In genomic region chr17:82065638-82066303, GRCh38 we compare ENCODE assay signal across 1 cellular context.
TF ChIP-seq lines count a peak whose summit lies in the region.

Gene DUS1L, minus strand, starts transcription at chr17:82065804. Its CDS starts 745 bp downstream, at chr17:82065059.

TF ChIP-seq in K562, 482 proteins besides CTCF, POLR2A, EP300 and RAD21 (continued from another document and continues in another):
- TF ChIP-seq ZNF165 (CRISPR knock-in tag; IDR thresholded peaks at IDR 0.05; ENCODE audit: borderline replicate concordance): no peak; the same call in 1 of the 2 replicates
- TF ChIP-seq FOXJ3 (CRISPR knock-in tag; IDR thresholded peaks at IDR 0.05): no peak
- TF ChIP-seq ZNF3 (CRISPR knock-in tag; IDR thresholded peaks at IDR 0.05): no peak
- no peak for TF ChIP-seq SNRNP70 (optimal IDR thresholded peaks at IDR 0.05; ENCODE audit: low read depth, low read length)
- TF ChIP-seq NR2F6 (CRISPR knock-in tag; IDR thresholded peaks at IDR 0.05): peak; percentile 98
- TF ChIP-seq NELFE (IDR thresholded peaks at IDR 0.05; ENCODE audit: insufficient read depth, insufficient read length): no peak
- no peak for TF ChIP-seq CHD4 (IDR thresholded peaks at IDR 0.05; ENCODE audit: insufficient read depth, insufficient replicate concordance, low read depth, low read length, poor library complexity, severe bottlenecking)
- no peak for TF ChIP-seq CBFB (CRISPR knock-in tag; IDR thresholded peaks at IDR 0.05)
- TF ChIP-seq BMI1 (IDR thresholded peaks at IDR 0.05; ENCODE audit: low read length): no peak
- TF ChIP-seq MEF2A (IDR thresholded peaks at IDR 0.05; ENCODE audit: control insufficient read depth, low read depth, low read length): 0 out of 2 replicates have a peak, but pooled peaks have one; percentile 43
- peak; percentile 82 for TF ChIP-seq TAF1 (IDR thresholded peaks at IDR 0.05; ENCODE audit: control insufficient read depth, extremely low read depth, insufficient read depth, low read length, severe bottlenecking)
- TF ChIP-seq, protein P1, sequence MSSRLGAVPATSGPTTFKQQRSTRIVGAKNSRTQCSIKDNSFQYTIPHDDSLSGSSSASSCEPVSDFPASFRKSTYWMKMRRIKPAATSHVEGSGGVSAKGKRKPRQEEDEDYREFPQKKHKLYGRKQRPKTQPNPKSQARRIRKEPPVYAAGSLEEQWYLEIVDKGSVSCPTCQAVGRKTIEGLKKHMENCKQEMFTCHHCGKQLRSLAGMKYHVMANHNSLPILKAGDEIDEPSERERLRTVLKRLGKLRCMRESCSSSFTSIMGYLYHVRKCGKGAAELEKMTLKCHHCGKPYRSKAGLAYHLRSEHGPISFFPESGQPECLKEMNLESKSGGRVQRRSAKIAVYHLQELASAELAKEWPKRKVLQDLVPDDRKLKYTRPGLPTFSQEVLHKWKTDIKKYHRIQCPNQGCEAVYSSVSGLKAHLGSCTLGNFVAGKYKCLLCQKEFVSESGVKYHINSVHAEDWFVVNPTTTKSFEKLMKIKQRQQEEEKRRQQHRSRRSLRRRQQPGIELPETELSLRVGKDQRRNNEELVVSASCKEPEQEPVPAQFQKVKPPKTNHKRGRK (tag; IDR thresholded peaks at IDR 0.05): no peak
- no peak for TF ChIP-seq NCOA6 (IDR thresholded peaks at IDR 0.05)
- TF ChIP-seq CBX2 (IDR thresholded peaks at IDR 0.05; ENCODE audit: insufficient read depth, low read length, poor library complexity, severe bottlenecking): no peak
- TF ChIP-seq TAL1 (IDR thresholded peaks at IDR 0.05): no peak
- peak; percentile 95 for TF ChIP-seq PHF20 (IDR thresholded peaks at IDR 0.05; ENCODE audit: partially characterized antibody)
- TF ChIP-seq ZNF263 (CRISPR knock-in tag; IDR thresholded peaks at IDR 0.05; ENCODE audit: borderline replicate concordance): peak; percentile 62; the same call in 1 of the 2 replicates
- TF ChIP-seq, protein P2, sequence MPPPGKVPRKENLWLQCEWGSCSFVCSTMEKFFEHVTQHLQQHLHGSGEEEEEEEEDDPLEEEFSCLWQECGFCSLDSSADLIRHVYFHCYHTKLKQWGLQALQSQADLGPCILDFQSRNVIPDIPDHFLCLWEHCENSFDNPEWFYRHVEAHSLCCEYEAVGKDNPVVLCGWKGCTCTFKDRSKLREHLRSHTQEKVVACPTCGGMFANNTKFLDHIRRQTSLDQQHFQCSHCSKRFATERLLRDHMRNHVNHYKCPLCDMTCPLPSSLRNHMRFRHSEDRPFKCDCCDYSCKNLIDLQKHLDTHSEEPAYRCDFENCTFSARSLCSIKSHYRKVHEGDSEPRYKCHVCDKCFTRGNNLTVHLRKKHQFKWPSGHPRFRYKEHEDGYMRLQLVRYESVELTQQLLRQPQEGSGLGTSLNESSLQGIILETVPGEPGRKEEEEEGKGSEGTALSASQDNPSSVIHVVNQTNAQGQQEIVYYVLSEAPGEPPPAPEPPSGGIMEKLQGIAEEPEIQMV (tag; conservative IDR thresholded peaks at IDR 0.05; ENCODE audit: low read depth): no peak
- TF ChIP-seq, protein P3, sequence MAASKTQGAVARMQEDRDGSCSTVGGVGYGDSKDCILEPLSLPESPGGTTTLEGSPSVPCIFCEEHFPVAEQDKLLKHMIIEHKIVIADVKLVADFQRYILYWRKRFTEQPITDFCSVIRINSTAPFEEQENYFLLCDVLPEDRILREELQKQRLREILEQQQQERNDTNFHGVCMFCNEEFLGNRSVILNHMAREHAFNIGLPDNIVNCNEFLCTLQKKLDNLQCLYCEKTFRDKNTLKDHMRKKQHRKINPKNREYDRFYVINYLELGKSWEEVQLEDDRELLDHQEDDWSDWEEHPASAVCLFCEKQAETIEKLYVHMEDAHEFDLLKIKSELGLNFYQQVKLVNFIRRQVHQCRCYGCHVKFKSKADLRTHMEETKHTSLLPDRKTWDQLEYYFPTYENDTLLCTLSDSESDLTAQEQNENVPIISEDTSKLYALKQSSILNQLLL (CRISPR knock-in tag; IDR thresholded peaks at IDR 0.05; ENCODE audit: borderline replicate concordance): no peak
- no peak for TF ChIP-seq KLF16 (IDR thresholded peaks at IDR 0.05)
- TF ChIP-seq, protein P4, sequence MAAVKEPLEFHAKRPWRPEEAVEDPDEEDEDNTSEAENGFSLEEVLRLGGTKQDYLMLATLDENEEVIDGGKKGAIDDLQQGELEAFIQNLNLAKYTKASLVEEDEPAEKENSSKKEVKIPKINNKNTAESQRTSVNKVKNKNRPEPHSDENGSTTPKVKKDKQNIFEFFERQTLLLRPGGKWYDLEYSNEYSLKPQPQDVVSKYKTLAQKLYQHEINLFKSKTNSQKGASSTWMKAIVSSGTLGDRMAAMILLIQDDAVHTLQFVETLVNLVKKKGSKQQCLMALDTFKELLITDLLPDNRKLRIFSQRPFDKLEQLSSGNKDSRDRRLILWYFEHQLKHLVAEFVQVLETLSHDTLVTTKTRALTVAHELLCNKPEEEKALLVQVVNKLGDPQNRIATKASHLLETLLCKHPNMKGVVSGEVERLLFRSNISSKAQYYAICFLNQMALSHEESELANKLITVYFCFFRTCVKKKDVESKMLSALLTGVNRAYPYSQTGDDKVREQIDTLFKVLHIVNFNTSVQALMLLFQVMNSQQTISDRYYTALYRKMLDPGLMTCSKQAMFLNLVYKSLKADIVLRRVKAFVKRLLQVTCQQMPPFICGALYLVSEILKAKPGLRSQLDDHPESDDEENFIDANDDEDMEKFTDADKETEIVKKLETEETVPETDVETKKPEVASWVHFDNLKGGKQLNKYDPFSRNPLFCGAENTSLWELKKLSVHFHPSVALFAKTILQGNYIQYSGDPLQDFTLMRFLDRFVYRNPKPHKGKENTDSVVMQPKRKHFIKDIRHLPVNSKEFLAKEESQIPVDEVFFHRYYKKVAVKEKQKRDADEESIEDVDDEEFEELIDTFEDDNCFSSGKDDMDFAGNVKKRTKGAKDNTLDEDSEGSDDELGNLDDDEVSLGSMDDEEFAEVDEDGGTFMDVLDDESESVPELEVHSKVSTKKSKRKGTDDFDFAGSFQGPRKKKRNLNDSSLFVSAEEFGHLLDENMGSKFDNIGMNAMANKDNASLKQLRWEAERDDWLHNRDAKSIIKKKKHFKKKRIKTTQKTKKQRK (IDR thresholded peaks at IDR 0.05; ENCODE audit: borderline replicate concordance, low read depth, low read length): no peak
- no peak for TF ChIP-seq RUNX1 (IDR thresholded peaks at IDR 0.05; ENCODE audit: low read depth)
- TF ChIP-seq, protein P5, sequence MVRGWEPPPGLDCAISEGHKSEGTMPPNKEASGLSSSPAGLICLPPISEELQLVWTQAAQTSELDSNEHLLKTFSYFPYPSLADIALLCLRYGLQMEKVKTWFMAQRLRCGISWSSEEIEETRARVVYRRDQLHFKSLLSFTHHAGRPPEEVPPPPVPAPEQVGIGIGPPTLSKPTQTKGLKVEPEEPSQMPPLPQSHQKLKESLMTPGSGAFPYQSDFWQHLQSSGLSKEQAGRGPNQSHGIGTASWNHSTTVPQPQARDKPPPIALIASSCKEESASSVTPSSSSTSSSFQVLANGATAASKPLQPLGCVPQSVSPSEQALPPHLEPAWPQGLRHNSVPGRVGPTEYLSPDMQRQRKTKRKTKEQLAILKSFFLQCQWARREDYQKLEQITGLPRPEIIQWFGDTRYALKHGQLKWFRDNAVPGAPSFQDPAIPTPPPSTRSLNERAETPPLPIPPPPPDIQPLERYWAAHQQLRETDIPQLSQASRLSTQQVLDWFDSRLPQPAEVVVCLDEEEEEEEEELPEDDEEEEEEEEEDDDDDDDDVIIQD (CRISPR knock-in tag; IDR thresholded peaks at IDR 0.05): peak; percentile 64; the same call in 1 of the 2 replicates
- TF ChIP-seq IFI16 (CRISPR knock-in tag; IDR thresholded peaks at IDR 0.05): no peak
- TF ChIP-seq, protein P6, sequence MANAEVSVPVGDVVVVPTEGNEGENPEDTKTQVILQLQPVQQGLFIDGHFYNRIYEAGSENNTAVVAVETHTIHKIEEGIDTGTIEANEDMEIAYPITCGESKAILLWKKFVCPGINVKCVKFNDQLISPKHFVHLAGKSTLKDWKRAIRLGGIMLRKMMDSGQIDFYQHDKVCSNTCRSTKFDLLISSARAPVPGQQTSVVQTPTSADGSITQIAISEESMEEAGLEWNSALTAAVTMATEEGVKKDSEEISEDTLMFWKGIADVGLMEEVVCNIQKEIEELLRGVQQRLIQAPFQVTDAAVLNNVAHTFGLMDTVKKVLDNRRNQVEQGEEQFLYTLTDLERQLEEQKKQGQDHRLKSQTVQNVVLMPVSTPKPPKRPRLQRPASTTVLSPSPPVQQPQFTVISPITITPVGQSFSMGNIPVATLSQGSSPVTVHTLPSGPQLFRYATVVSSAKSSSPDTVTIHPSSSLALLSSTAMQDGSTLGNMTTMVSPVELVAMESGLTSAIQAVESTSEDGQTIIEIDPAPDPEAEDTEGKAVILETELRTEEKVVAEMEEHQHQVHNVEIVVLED (CRISPR knock-in tag; IDR thresholded peaks at IDR 0.05): peak; percentile 88
- 0 out of 4 replicates have a peak, but pooled peaks of 1 of the 2 experiments have one; percentile 22 for TF ChIP-seq ZMIZ1 (IDR thresholded peaks at IDR 0.05; ENCODE audit: low read depth in 2 of 2, low read length in 2 of 2)
- no peak for TF ChIP-seq ATF2 (CRISPR knock-in tag; IDR thresholded peaks at IDR 0.05)
- TF ChIP-seq ZNF253 (CRISPR knock-in tag; conservative IDR thresholded peaks at IDR 0.05): no peak
- TF ChIP-seq ZNF217 (CRISPR knock-in tag; IDR thresholded peaks at IDR 0.05): no peak
- TF ChIP-seq ZEB2 (IDR thresholded peaks at IDR 0.05): peak; percentile 93
- TF ChIP-seq TAF15 (IDR thresholded peaks at IDR 0.05; ENCODE audit: low read depth, low read length): no peak
- TF ChIP-seq SMC3 (conservative IDR thresholded peaks at IDR 0.05; ENCODE audit: insufficient read depth, low read depth, low read length): no peak; the same call in 1 of the 2 replicates
- TF ChIP-seq NKRF (IDR thresholded peaks at IDR 0.05; ENCODE audit: borderline replicate concordance): no peak
- TF ChIP-seq MIER1 (IDR thresholded peaks at IDR 0.05; ENCODE audit: low read depth): no peak
- TF ChIP-seq, protein P7, sequence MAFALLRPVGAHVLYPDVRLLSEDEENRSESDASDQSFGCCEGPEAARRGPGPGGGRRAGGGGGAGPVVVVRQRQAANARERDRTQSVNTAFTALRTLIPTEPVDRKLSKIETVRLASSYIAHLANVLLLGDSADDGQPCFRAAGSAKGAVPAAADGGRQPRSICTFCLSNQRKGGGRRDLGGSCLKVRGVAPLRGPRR (CRISPR knock-in tag; IDR thresholded peaks at IDR 0.05): no peak
- no peak for TF ChIP-seq ZZZ3 (IDR thresholded peaks at IDR 0.05)
- peak; percentile 88 for TF ChIP-seq E2F3 (CRISPR knock-in tag; IDR thresholded peaks at IDR 0.05)
- no peak for TF ChIP-seq ZNF589 (CRISPR knock-in tag; IDR thresholded peaks at IDR 0.05; ENCODE audit: low read depth)
- TF ChIP-seq ZNF75A (CRISPR knock-in tag; IDR thresholded peaks at IDR 0.05): no peak
- TF ChIP-seq RBM14 (IDR thresholded peaks at IDR 0.05; ENCODE audit: borderline replicate concordance, insufficient read depth, low read depth, low read length): no peak
- TF ChIP-seq ZFPM2 (CRISPR knock-in tag; IDR thresholded peaks at IDR 0.05): 0 out of 2 replicates have a peak, but pooled peaks have one; percentile 38
- TF ChIP-seq ZNF134 (CRISPR knock-in tag; conservative IDR thresholded peaks at IDR 0.05): 0 out of 2 replicates have a peak, but pooled peaks have one; percentile 44
- TF ChIP-seq ZNF561 (CRISPR knock-in tag; conservative IDR thresholded peaks at IDR 0.05): no peak
- TF ChIP-seq EZH2 (IDR thresholded peaks at IDR 0.05; ENCODE audit: borderline replicate concordance, low read depth, low read length): no peak
- no peak for TF ChIP-seq FOXM1 (IDR thresholded peaks at IDR 0.05; ENCODE audit: low read depth)
- TF ChIP-seq FOXM1 (CRISPR knock-in tag; IDR thresholded peaks at IDR 0.05; ENCODE audit: low read depth): no peak
- TF ChIP-seq SIN3B (IDR thresholded peaks at IDR 0.05; ENCODE audit: low read depth): peak; percentile 87
